In the genomic region with DNA sequence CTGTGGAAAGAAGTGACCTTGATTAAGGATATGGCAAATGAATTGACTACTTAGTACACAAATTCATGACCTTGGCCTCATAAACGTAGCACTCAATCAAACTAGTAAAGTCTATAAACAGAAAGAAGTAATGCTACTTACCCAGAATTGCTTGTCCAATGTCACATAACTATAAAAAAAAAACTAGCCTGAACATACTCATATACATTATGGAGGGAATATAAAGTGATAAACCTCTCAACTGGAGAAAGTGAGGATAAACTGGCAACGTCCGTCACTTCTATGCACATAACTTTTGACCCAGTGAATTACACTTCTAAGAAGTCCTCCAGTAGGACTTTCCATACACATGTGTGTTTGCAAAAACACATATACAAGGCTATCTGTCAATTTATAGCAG, we compare ENCODE assay signal across 26 cellular contexts.
"Had no signal": no experiment of that assay in that cellular context is flagged by ENCODE, and none has a peak within 500 bp of the region (broad histone marks: within the 10 kb centered on the region; RNA-seq: fewer than 3 reads in every experiment).

No MANE protein-coding gene starts in this region.

- H3K4me3 ChIP-seq: dorsolateral prefrontal cortex, gastroesophageal sphincter, lower lobe of right lung, neural progenitor cell, prostate gland, right atrium auricular region, sigmoid colon, spleen, thoracic aorta, vagina had no signal

- H2AFZ ChIP-seq: neural progenitor cell, parathyroid adenoma had no signal

- H3K9me3 ChIP-seq: gastroesophageal sphincter, lower lobe of right lung, prostate gland, right atrium auricular region, sigmoid colon, spleen, thoracic aorta, vagina had no signal

- ATAC-seq: esophagus mucosa; gastroesophageal sphincter; left ventricle myocardium superior; lower lobe of right lung; stimulated activated memory B cell treated with anti-CD40 and anti-IgM and Interleukin-4, amounts not matched to agents 10 μg/mL and 1 μg/mL and 100 μg/mL, for 72 hours had no signal

- H3K4me3 Mint-ChIP-seq: immature natural killer cell; naive B cell; nephron; neural progenitor cell; stimulated activated memory B cell treated with anti-CD40 and anti-IgM and Interleukin-4, amounts not matched to agents 10 μg/mL and 1 μg/mL and 100 μg/mL, for 72 hours; stimulated activated naive CD8-positive, alpha-beta T cell treated with anti-CD3 and anti-CD28 coated beads, Interleukin-15, Interleukin-2, amounts not matched to agents 100 ng/mL and 50 ng/mL, for 24 hours had no signal

- H3K27me3 ChIP-seq: dorsolateral prefrontal cortex, gastroesophageal sphincter, neural progenitor cell, right atrium auricular region, sigmoid colon, vagina had no signal

- H3K4me1 ChIP-seq: lower lobe of right lung, parathyroid adenoma, prostate gland, spleen had no signal

- H3K79me2 ChIP-seq: parathyroid adenoma had no signal

- H3K9me3 Mint-ChIP-seq: immature natural killer cell; nephron; stimulated activated memory B cell treated with anti-CD40 and anti-IgM and Interleukin-4, amounts not matched to agents 10 μg/mL and 1 μg/mL and 100 μg/mL, for 72 hours; stimulated activated naive CD8-positive, alpha-beta T cell treated with anti-CD3 and anti-CD28 coated beads, Interleukin-15, Interleukin-2, amounts not matched to agents 100 ng/mL and 50 ng/mL, for 24 hours had no signal

- H3K36me3 Mint-ChIP-seq: immature natural killer cell; naive B cell; neural progenitor cell; stimulated activated memory B cell treated with anti-CD40 and anti-IgM and Interleukin-4, amounts not matched to agents 10 μg/mL and 1 μg/mL and 100 μg/mL, for 72 hours had no signal

- H3K4me1 Mint-ChIP-seq: stimulated activated memory B cell treated with anti-CD40 and anti-IgM and Interleukin-4, amounts not matched to agents 10 μg/mL and 1 μg/mL and 100 μg/mL, for 72 hours had no signal

- H3K27ac Mint-ChIP-seq: immature natural killer cell; naive B cell; nephron; neural progenitor cell; stimulated activated memory B cell treated with anti-CD40 and anti-IgM and Interleukin-4, amounts not matched to agents 10 μg/mL and 1 μg/mL and 100 μg/mL, for 72 hours; stimulated activated naive CD8-positive, alpha-beta T cell treated with anti-CD3 and anti-CD28 coated beads, Interleukin-15, Interleukin-2, amounts not matched to agents 100 ng/mL and 50 ng/mL, for 24 hours had no signal

- DNase-seq: cortex of kidney; dorsolateral prefrontal cortex; effector CD4-positive, alpha-beta T cell; foreskin fibroblast; hypothalamus; immature natural killer cell; islet precursor cell; kidney glomerular epithelial cell; left ventricle myocardium superior; lower lobe of right lung; naive B cell; sigmoid colon; spleen; stimulated activated CD4-positive, alpha-beta T cell treated with anti-CD3 and anti-CD28 coated beads, Interleukin-4, amount 100 ng/mL, for 4 hours; trophoblast cell had no signal

- H3K27ac ChIP-seq: dorsolateral prefrontal cortex, gastroesophageal sphincter, lower lobe of right lung, neural progenitor cell, parathyroid adenoma, prostate gland, right atrium auricular region, sigmoid colon, spleen, thoracic aorta, vagina had no signal

- H3K4me2 ChIP-seq: neural progenitor cell had no signal

- H3K36me3 ChIP-seq: gastroesophageal sphincter, lower lobe of right lung, neural progenitor cell, prostate gland, right atrium auricular region, sigmoid colon, spleen, thoracic aorta, vagina had no signal
